Comparison of ENCODE assay signal across 23 cellular contexts in the genomic region with DNA sequence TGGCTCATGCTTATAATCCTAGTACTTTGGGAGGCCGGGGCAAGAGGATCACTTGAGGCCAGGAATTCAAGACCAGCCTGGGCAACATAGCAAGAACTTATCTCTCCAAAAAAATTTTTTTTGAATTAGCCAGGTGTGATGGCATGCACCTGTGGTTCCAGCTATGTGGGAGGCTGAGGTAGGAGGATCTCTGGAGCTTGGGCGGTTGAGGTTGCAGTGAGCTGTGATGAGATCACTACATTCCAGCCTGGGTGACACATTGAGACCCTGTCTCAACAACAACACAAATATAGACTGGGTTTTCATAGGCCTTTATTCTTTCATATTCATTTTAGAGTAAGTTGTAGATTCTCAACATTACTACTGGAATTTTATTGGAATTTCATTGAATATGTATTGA. TPM values are rescaled to one million over a fixed set of nuclear protein-coding genes. Genes with fewer than 3 reads are reported as not detected.
DNase-seq lines count a peak whose midpoint lies in the region; ATAC-seq lines count a peak whose summit lies in the region.
"Had no signal": no experiment of that assay in that cellular context is flagged by ENCODE, and none has a peak within 500 bp of the region (broad histone marks: within the 10 kb centered on the region; RNA-seq: fewer than 3 reads in every experiment).

No MANE protein-coding gene starts in this region.

- no peak for ATAC-seq in HG03442 (IDR thresholded peaks at IDR 0.05; ENCODE audit: unreplicated experiment)
- ATAC-seq: activated CD4-positive, alpha-beta T cell treated with anti-CD3 and anti-CD28 coated beads for 36 hours; activated T-cell treated with anti-CD3 and anti-CD28 coated beads, Interleukin-2, amount 50 U/mL, for 4 hours; Right ventricle myocardium inferior; stimulated activated memory B cell treated with anti-CD40 and anti-IgM and Interleukin-4, amounts not matched to agents 10 μg/mL and 1 μg/mL and 100 μg/mL, for 72 hours; T-cell had no signal

- peak; percentile 31 for DNase-seq in ACHN
- peak; percentile 59 for DNase-seq in HT1080 (ENCODE audit: low read depth)
- DNase-seq in astrocyte of the hippocampus (ENCODE audit: low read depth, low spot score): peak; percentile 50
- DNase-seq in kidney glomerular epithelial cell (lab: John Stamatoyannopoulos, UW): peak; percentile 83
- no peak for DNase-seq in putamen (ENCODE audit: low spot score)
- no peak for DNase-seq in HUDEP-2 (lab: John Stamatoyannopoulos, UW; ENCODE audit: unreplicated experiment in 76 of 76)
- DNase-seq in UCSD-AML1 (lab: John Stamatoyannopoulos, UW; ENCODE audit: unreplicated experiment): no peak
- DNase-seq: activated CD4-positive, alpha-beta T cell treated with anti-CD3 and anti-CD28 coated beads for 36 hours; activated naive CD4-positive, alpha-beta T cell treated with anti-CD3 and anti-CD28 coated beads, Interleukin-2, amount 10 ng/mL, durations not matched to agents 7 days and 5 days; activated T-cell treated with anti-CD3 and anti-CD28 coated beads, Interleukin-2, amount 50 U/mL, for 4 hours; central memory CD4-positive, alpha-beta T cell; DND-41; dorsolateral prefrontal cortex; foreskin fibroblast; immature natural killer cell; KBM-7; MV-4-11; NCI-H1694; stimulated activated CD4-positive, alpha-beta T cell treated with anti-CD3 and anti-CD28 coated beads, Interleukin-1b, Interleukin-23, amount 100 ng/mL, for 48 hours; T-cell had no signal

- in situ Hi-C loops in ACHN (cut with HindIII; ENCODE audit: low pct_ligation_motif_present, low pct_unique_long_range_greater_than_20kb, low sequenced_read_pairs): no loop called here

RNA-seq across cellular contexts. Expression of a gene that starts 12.8 kb away (rescaled TPM):
- 16.6 and 19.3 TPM in 2 replicates for total RNA-seq in HT1080 (2014; rRNA removed; shearing (Covaris generic))
- 12.2 and 13.5 TPM in 2 replicates for polyA plus RNA-seq in HT1080 (2015; cell fraction: cytosol; rRNA removed)
- 12.5 and 14.4 TPM in 2 replicates for polyA plus RNA-seq in HT1080 (2015; cell fraction: nucleus; rRNA removed)

RNA-seq across cellular contexts. Expression of a gene that starts 27.9 kb away (rescaled TPM):
- 9.4 and 15.6 TPM in 2 replicates for total RNA-seq in HT1080 (2014; rRNA removed; shearing (Covaris generic))
- 21.3 and 26.0 TPM in 2 replicates for polyA plus RNA-seq in HT1080 (2015; cell fraction: cytosol; rRNA removed)
- polyA plus RNA-seq in HT1080 (2015; cell fraction: nucleus; rRNA removed): 23.5 and 23.8 TPM in 2 replicates

Comparison
In these comparisons a context has a peak if more than half of its experiments do, and no peak if none do; other contexts are left out.
1. DNase-seq: peak in ACHN (single experiment), HT1080 (single experiment), astrocyte of the hippocampus (single experiment) and kidney glomerular epithelial cell (single experiment); none in putamen (single experiment), HUDEP-2 (0 of 76) and UCSD-AML1 (single experiment).